In genomic region chr20:50980851-50981713, GRCh38 we compare ENCODE assay signal across 8 cellular contexts.
DNase-seq lines count a peak whose midpoint lies in the region; ATAC-seq and TF ChIP-seq lines count a peak whose summit lies in the region.

No MANE protein-coding gene starts in this region.

- H3K36me3 ChIP-seq in DND-41 (ENCODE audit: insufficient read depth, low read length), result no peaks in the 10 kb centered on the region

- TF ChIP-seq RAD21 in Ishikawa (IDR thresholded peaks at IDR 0.05; ENCODE audit: low read depth), result peak; percentile 70

- no peaks in the 10 kb centered on the region for H3K79me2 ChIP-seq in DND-41 (ENCODE audit: insufficient read depth, low read length)

- ATAC-seq in DND-41 (ENCODE audit: insufficient read depth, low read depth) (peak; percentile 74), HG02678 (IDR thresholded peaks at IDR 0.05; ENCODE audit: unreplicated experiment) (no peak), HG03457 (IDR thresholded peaks at IDR 0.05; ENCODE audit: unreplicated experiment) (no peak)

- H3K4me2 ChIP-seq in DND-41 (ENCODE audit: insufficient read depth, low read length), result no peak overlapping the region

- H3K9ac ChIP-seq in DND-41 (ENCODE audit: low read depth, low read length), result no peak overlapping the region

- no peak overlapping the region for H3K4me3 ChIP-seq in DND-41 (ENCODE audit: low read depth in 1 of 2, low read length in 2 of 2)

- H3K27me3 ChIP-seq in DND-41 (ENCODE audit: insufficient read depth, low read length, poor library complexity), result peaks cover under 1% of the 10 kb centered on the region

- TF ChIP-seq CTCF in DND-41 (IDR thresholded peaks at IDR 0.05; ENCODE audit: borderline replicate concordance, extremely low read depth, low read length, poor library complexity, severe bottlenecking), result peak; percentile 92
- peak; percentile 85; the same call in 1 of the 2 replicates for TF ChIP-seq CTCF in RWPE1 (conservative IDR thresholded peaks at IDR 0.05; ENCODE audit: low read depth)

- no peak for TF ChIP-seq EP300 in Ishikawa (IDR thresholded peaks at IDR 0.05; ENCODE audit: borderline replicate concordance)

- no peak overlapping the region for H2AFZ ChIP-seq in DND-41 (ENCODE audit: low read depth, low read length)

- CTCF ChIA-PET in RWPE1 (lab: Yijun Ruan, JAX), result interaction anchor here (0.6 to 3.2 kb wide), 20 partner anchors 8 to 634 kb away, joined by 3 to 22 read pairs (median 4); partner anchors contain the start of gene BCAS4

- no peaks in the 10 kb centered on the region for H3K4me1 ChIP-seq in DND-41 (ENCODE audit: insufficient read depth, low read length)

- H3K27ac ChIP-seq in DND-41 (ENCODE audit: low read length) (no peak overlapping the region), RWPE1 (peak overlapping the region; percentile 87)

- H3K9me3 ChIP-seq in DND-41 (ENCODE audit: insufficient read depth, low read length, severe bottlenecking), result no peaks in the 10 kb centered on the region

- peak; percentile 67 for DNase-seq in DND-41
- peak; percentile 64 for DNase-seq in RWPE1 (ENCODE audit: low spot score)
- DNase-seq in activated T-helper 9 cell treated with anti-CD3 and anti-CD28 coated beads, Interleukin-2, amount 50 U/mL, for 16 hours (ENCODE audit: low read depth), result peak; percentile 31
- DNase-seq in germinal center (ENCODE audit: low spot score), result peak; percentile 73
- peak; percentile 67 for DNase-seq in retina

- peaks cover 3% of the 10 kb centered on the region; the same call in 1 of the 2 replicates for H4K20me1 ChIP-seq in DND-41 (ENCODE audit: insufficient read depth, low read length)

- POLR2A ChIA-PET in RWPE1 (lab: Yijun Ruan, JAX; ENCODE audit: low non-redundant PET), result interaction anchor here (1.0 kb wide), 1 partner anchor 23 kb away, joined by 3 read pairs; the partner anchor contains the start of gene DPM1

TF ChIP-seq in Ishikawa, 13 proteins besides CTCF, POLR2A, EP300 and RAD21:
- TF ChIP-seq FOXM1 (IDR thresholded peaks at IDR 0.05; ENCODE audit: borderline replicate concordance, low read depth), result no peak
- TF ChIP-seq TAF1 (IDR thresholded peaks at IDR 0.05; ENCODE audit: low read depth), result no peak
- TF ChIP-seq CREB1 (IDR thresholded peaks at IDR 0.05; ENCODE audit: low read depth), result no peak
- TF ChIP-seq TEAD4 (IDR thresholded peaks at IDR 0.05), result no peak
- no peak for TF ChIP-seq REST (IDR thresholded peaks at IDR 0.05; ENCODE audit: low read depth)
- TF ChIP-seq EGR1 (IDR thresholded peaks at IDR 0.05), result no peak
